In the genomic region with DNA sequence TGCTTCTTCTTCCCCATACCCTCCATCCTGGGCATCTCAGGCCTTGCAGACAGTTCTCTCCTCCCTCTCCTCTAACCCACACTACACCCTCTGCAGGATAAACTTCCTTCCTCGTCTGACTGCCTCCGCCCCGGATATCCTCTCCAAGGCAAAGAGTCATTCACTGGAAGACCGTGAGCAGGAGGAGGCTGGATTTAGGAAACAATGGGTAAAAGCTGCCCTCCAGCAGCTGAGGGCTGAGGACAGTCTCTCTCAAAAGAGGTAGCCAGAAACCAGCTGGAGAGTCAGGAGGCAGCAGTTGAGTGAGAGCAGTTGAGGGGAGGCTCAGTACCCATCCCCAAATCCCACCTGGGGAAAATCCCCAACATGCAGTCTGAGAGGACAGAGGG, we compare ENCODE assay signal across 8 cellular contexts. TPM values are rescaled to one million over a fixed set of nuclear protein-coding genes. Genes with fewer than 3 reads are reported as not detected.
DNase-seq lines count a peak whose midpoint lies in the region; ATAC-seq and TF ChIP-seq lines count a peak whose summit lies in the region.

No MANE protein-coding gene starts in this region.

- H4K20me1 ChIP-seq in BLaER1 treated with 17β-estradiol and CSF1 and Interleukin-3, amounts not matched to agents 10 nM and 100 nM: peaks cover 0 to 47% (median 12%) of the 10 kb centered on the region in 11 experiments; a peak in 12 of 22 replicates

- peaks cover 0 to 9% (median 0%) of the 10 kb centered on the region in 11 experiments; a peak in 2 of 22 replicates for H3K36me3 ChIP-seq in BLaER1 treated with 17β-estradiol and CSF1 and Interleukin-3, amounts not matched to agents 10 nM and 100 nM
- H3K36me3 ChIP-seq in skeletal muscle satellite cell (ENCODE audit: insufficient read depth, low read length): peaks cover 10% of the 10 kb centered on the region

- H3K27ac ChIP-seq in BLaER1 treated with 17β-estradiol and CSF1 and Interleukin-3, amounts not matched to agents 10 nM and 100 nM: 0 out of 22 replicates have a peak overlapping the region, but pooled peaks of 2 of the 11 experiments have one; percentile 75 to 76
- peak overlapping the region; percentile 88 for H3K27ac ChIP-seq in VCaP

- H3K9ac ChIP-seq in BLaER1 treated with 17β-estradiol and CSF1 and Interleukin-3, amounts not matched to agents 10 nM and 100 nM: peak overlapping the region; percentile 12 to 86 (median 80); a peak in 18 of 22 replicates
- peak overlapping the region; percentile 99 for H3K9ac ChIP-seq in skeletal muscle satellite cell (ENCODE audit: low read depth, low read length)

- peaks cover 35 to 65% (median 52%) of the 10 kb centered on the region in 10 experiments for H3K4me1 ChIP-seq in BLaER1 treated with 17β-estradiol and CSF1 and Interleukin-3, amounts not matched to agents 10 nM and 100 nM
- H3K4me1 ChIP-seq in skeletal muscle satellite cell (ENCODE audit: control insufficient read depth, insufficient read depth, low read length): peaks cover 60% of the 10 kb centered on the region

- H3K9me3 ChIP-seq in BLaER1 treated with 17β-estradiol and CSF1 and Interleukin-3, amounts not matched to agents 10 nM and 100 nM (replicated peaks in 1 of 11): no peaks in the 10 kb centered on the region
- H3K9me3 ChIP-seq in skeletal muscle satellite cell (replicated peaks; ENCODE audit: low read length): no peaks in the 10 kb centered on the region

- ATAC-seq in GM18861 (IDR thresholded peaks at IDR 0.05; ENCODE audit: unreplicated experiment) (no peak), GM19397 (IDR thresholded peaks at IDR 0.05; ENCODE audit: unreplicated experiment) (no peak)

- H3K4me3 ChIP-seq in BLaER1 treated with 17β-estradiol and CSF1 and Interleukin-3, amounts not matched to agents 10 nM and 100 nM: peak overlapping the region in 8 of 10 experiments; percentile 69 to 89 (median 75); a peak in 14 of 20 replicates
- peak overlapping the region; percentile 95 for H3K4me3 ChIP-seq in skeletal muscle satellite cell (ENCODE audit: low read length)

- peak; percentile 53 for DNase-seq in HS-5 (ENCODE audit: low read depth)
- DNase-seq in foreskin melanocyte: peak; percentile 72
- DNase-seq in NCI-H82 (lab: John Stamatoyannopoulos, UW): no peak

- H3K4me2 ChIP-seq in BLaER1 treated with 17β-estradiol and CSF1 and Interleukin-3, amounts not matched to agents 10 nM and 100 nM: peak overlapping the region; percentile 82 to 97 (median 94)
- peak overlapping the region; percentile 96 for H3K4me2 ChIP-seq in skeletal muscle satellite cell (ENCODE audit: low read length)

- H3K27me3 ChIP-seq in BLaER1 treated with 17β-estradiol and CSF1 and Interleukin-3, amounts not matched to agents 10 nM and 100 nM: no peaks in the 10 kb centered on the region
- H3K27me3 ChIP-seq in skeletal muscle satellite cell (ENCODE audit: control insufficient read depth, insufficient read depth, low read length): no peaks in the 10 kb centered on the region

- no peak for TF ChIP-seq CTCF in VCaP (conservative IDR thresholded peaks at IDR 0.05)

RNA-seq across cellular contexts. Expression of a gene that starts 1.4 kb away (rescaled TPM):
- total RNA-seq in skeletal muscle satellite cell (2012; rRNA removed): 169 and 175 TPM in 2 replicates

RNA-seq across cellular contexts. Expression of a gene that starts 33.4 kb away (rescaled TPM):
- 43.9 and 60.7 TPM in 2 replicates for total RNA-seq in skeletal muscle satellite cell (2012; rRNA removed)

RNA-seq across cellular contexts. Expression of a gene that starts 36.5 kb away (rescaled TPM):
- 43.2 and 47.4 TPM in 2 replicates for total RNA-seq in skeletal muscle satellite cell (2012; rRNA removed)
